ENCODE assay signal across 11 cellular contexts in the genomic region with DNA sequence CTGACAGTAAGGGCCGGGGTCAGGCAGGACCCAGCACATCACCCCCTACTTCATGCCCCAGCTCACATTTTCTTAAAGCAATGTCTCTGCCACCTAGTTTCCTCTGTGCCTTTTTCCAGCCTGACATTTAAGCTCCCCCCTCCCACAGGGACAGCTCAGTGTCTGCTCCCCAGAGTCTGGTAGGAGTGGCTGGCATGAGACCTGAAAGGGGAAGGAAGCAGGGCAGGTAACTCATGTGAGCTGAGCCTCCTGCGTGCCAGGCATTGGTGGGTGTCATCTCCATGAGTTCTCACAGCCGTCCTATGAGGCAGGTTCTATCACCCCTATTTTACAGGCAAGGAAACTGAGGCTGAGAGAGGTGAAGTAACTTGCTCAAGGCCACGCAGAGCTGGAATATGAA. TPM values are rescaled to one million over a fixed set of nuclear protein-coding genes. Genes with fewer than 3 reads are reported as not detected.
A peak's percentile ranks its signal among the peaks of the same experiment; 100 is the strongest.
DNase-seq lines count a peak whose midpoint lies in the region; ATAC-seq and TF ChIP-seq lines count a peak whose summit lies in the region.
"Had no signal": no experiment of that assay in that cellular context is flagged by ENCODE, and none has a peak within 500 bp of the region (broad histone marks: within the 10 kb centered on the region; RNA-seq: fewer than 3 reads in every experiment).

No MANE protein-coding gene starts in this region.

- peak overlapping the region; percentile 24 for H3K9ac ChIP-seq in endocrine pancreas (ENCODE audit: control insufficient read depth, insufficient read depth, low read length)

- H3K4me3 Mint-ChIP-seq in Caco-2 (ENCODE audit: unreplicated experiment): peak overlapping the region; percentile 98

- TSS peak; percentile 46 for BruUV-seq in Caco-2 (replicated peaks; lab: Mats Ljungman, UMichigan)

- TF ChIP-seq POLR2A in gastrocnemius medialis (IDR thresholded peaks at IDR 0.05): no peak

- no peak for ATAC-seq in gastrocnemius medialis
- ATAC-seq in GM18873 (IDR thresholded peaks at IDR 0.05; ENCODE audit: low FRiP score, unreplicated experiment): no peak
- ATAC-seq in HG02610 (IDR thresholded peaks at IDR 0.05; ENCODE audit: unreplicated experiment): no peak

- H3K27ac ChIP-seq in RWPE1 (peak overlapping the region; percentile 94), gastrocnemius medialis (peak overlapping the region in 3 of 4 donors; percentile 92 to 97 (median 94))

- peaks cover 16% of the 10 kb centered on the region for H3K36me3 Mint-ChIP-seq in Caco-2 (ENCODE audit: insufficient read depth, unreplicated experiment)

- H3K4me1 Mint-ChIP-seq in Caco-2 (ENCODE audit: low read depth, unreplicated experiment): peaks cover 13% of the 10 kb centered on the region

- intact Hi-C loops in Caco-2 (cut with micrococcal nuclease; ENCODE audit: unreplicated experiment): no loop called here
- intact Hi-C loops in gastrocnemius medialis (cut with DNase I; ENCODE audit: low total_unique reads): no loop called here

- POLR2A ChIA-PET in Caco-2 (lab: Charles Lee) (no interaction called here), RWPE1 (lab: Yijun Ruan, JAX; ENCODE audit: low non-redundant PET) (no interaction called here)

- no peaks in the 10 kb centered on the region for H3K27me3 Mint-ChIP-seq in Caco-2 (ENCODE audit: insufficient read depth, unreplicated experiment)

- H3K9me3 ChIP-seq in Caco-2: no peaks in the 10 kb centered on the region
- H3K9me3 ChIP-seq in endocrine pancreas (ENCODE audit: control insufficient read depth, low read length): no peaks in the 10 kb centered on the region
- H3K9me3 ChIP-seq in gastrocnemius medialis: no peaks in the 10 kb centered on the region

- CTCF ChIA-PET in Caco-2 (lab: Charles Lee): interaction anchor here (5.8 kb wide), 1 partner anchor 14 kb away, joined by 92 read pairs; no protein-coding TSS in a partner anchor
- CTCF ChIA-PET in RWPE1 (lab: Yijun Ruan, JAX): interaction anchor here (6.4 kb wide), 1 partner anchor 14 kb away, joined by 62 read pairs; no protein-coding TSS in a partner anchor

- H3K27me3 ChIP-seq in Caco-2 (replicated peaks; ENCODE audit: control insufficient read depth, insufficient read depth, low read length) (no peaks in the 10 kb centered on the region), endocrine pancreas (ENCODE audit: control insufficient read depth, insufficient read depth, low read length) (no peaks in the 10 kb centered on the region), gastrocnemius medialis (no peaks in the 10 kb centered on the region)

- H3K4me3 ChIP-seq in Caco-2 (ENCODE audit: low read depth, low read length): no peak overlapping the region
- H3K4me3 ChIP-seq in endocrine pancreas (ENCODE audit: control insufficient read depth, insufficient read depth, low read length): no peak overlapping the region
- H3K4me3 ChIP-seq in gastrocnemius medialis: no peak overlapping the region

- in situ Hi-C loops in gastrocnemius medialis (cut with MboI; ENCODE audit: low sequenced_read_pairs in 4 of 4): loop anchor here in 2 of 4 donors (25.0 kb wide), 2 partner anchors 118 to 257 kb away; a partner anchor contains a TSS

- H3K4me1 ChIP-seq in Caco-2: peaks cover 23% of the 10 kb centered on the region
- H3K4me1 ChIP-seq in endocrine pancreas (ENCODE audit: control insufficient read depth, insufficient read depth, low read length): peaks cover 7% of the 10 kb centered on the region
- peaks cover 19% of the 10 kb centered on the region in 2 donors for H3K4me1 ChIP-seq in gastrocnemius medialis

- no peak for TF ChIP-seq CTCF in Caco-2 (IDR thresholded peaks at IDR 0.05; ENCODE audit: insufficient read depth in 1 of 2, low read depth in 1 of 2, low read length in 1 of 2, severe bottlenecking in 1 of 2, unreplicated experiment in 1 of 2)
- no peak for TF ChIP-seq CTCF in RWPE1 (conservative IDR thresholded peaks at IDR 0.05; ENCODE audit: low read depth)
- no peak for TF ChIP-seq CTCF in gastrocnemius medialis (IDR thresholded peaks at IDR 0.05 in 4 of 5, conservative IDR thresholded peaks at IDR 0.05 in 1 of 5)

- DNase-seq in Caco-2 (no peak), RWPE1 (ENCODE audit: low spot score) (no peak), gastrocnemius medialis (no peak), kidney glomerular epithelial cell (lab: John Stamatoyannopoulos, UW) (no peak), pons (ENCODE audit: low spot score) (no peak)
- DNase-seq: effector CD4-positive, alpha-beta T cell had no signal

- H3K9me3 Mint-ChIP-seq in Caco-2 (ENCODE audit: unreplicated experiment): no peaks in the 10 kb centered on the region

- H3K36me3 ChIP-seq in Caco-2 (ENCODE audit: control insufficient read depth, insufficient read depth, low read length) (peaks cover 3% of the 10 kb centered on the region), endocrine pancreas (ENCODE audit: control insufficient read depth, insufficient read depth, low read length) (no peaks in the 10 kb centered on the region), gastrocnemius medialis (peaks cover 3 to 48% of the 10 kb centered on the region in 2 donors)

- peak overlapping the region; percentile 98 for H3K27ac Mint-ChIP-seq in Caco-2 (ENCODE audit: unreplicated experiment)

RNA-seq across cellular contexts. Expression of a gene that starts 1.5 kb away (rescaled TPM):
- 60.6 and 61.2 TPM in 2 replicates for total RNA-seq in Caco-2 (2022)
- total RNA-seq in gastrocnemius medialis: 10 to 100 TPM; 58.6 to 76.5 (median 71.8) TPM

RNA-seq across cellular contexts. Expression of a gene that starts 27.0 kb away (rescaled TPM):
- total RNA-seq in Caco-2 (2022) (14.9 and 15.6 TPM in 2 replicates), gastrocnemius medialis (100 to 1,000 TPM; 351 to 797 (median 386) TPM)

RNA-seq across cellular contexts. Expression of a gene that starts 27.6 kb away (rescaled TPM):
- total RNA-seq in Caco-2 (2022): not detected in 2 replicates
- total RNA-seq in gastrocnemius medialis: not detected
- total RNA-seq: activated CD8-positive, alpha-beta memory T cell treated with anti-CD3 and anti-CD28 coated beads for 36 hours; right cardiac atrium had no signal

RNA-seq across cellular contexts. Expression of a gene that starts 28.5 kb away (rescaled TPM):
- total RNA-seq in Caco-2 (2022) (not detected in 2 replicates), gastrocnemius medialis (not detected)

RNA-seq across cellular contexts. Expression of a gene that starts 35.4 kb away (rescaled TPM):
- 26.1 and 26.6 TPM in 2 replicates for total RNA-seq in Caco-2 (2022)
- total RNA-seq in gastrocnemius medialis: 10 to 100 TPM in 3 of 4 donors, 1 to 10 TPM in 1; 4.4 to 19.3 (median 14.2) TPM

Comparison
In these comparisons a context has a peak if more than half of its experiments do, and no peak if none do; other contexts are left out.
1. RNA of a gene that starts 27.0 kb away (total RNA-seq): 351 to 797 TPM in gastrocnemius medialis; 14.9 to 15.6 TPM in Caco-2; every median in the first group is over 10 times any median in the second.